ENCODE assay signal across 1 cellular context in the genomic region with DNA sequence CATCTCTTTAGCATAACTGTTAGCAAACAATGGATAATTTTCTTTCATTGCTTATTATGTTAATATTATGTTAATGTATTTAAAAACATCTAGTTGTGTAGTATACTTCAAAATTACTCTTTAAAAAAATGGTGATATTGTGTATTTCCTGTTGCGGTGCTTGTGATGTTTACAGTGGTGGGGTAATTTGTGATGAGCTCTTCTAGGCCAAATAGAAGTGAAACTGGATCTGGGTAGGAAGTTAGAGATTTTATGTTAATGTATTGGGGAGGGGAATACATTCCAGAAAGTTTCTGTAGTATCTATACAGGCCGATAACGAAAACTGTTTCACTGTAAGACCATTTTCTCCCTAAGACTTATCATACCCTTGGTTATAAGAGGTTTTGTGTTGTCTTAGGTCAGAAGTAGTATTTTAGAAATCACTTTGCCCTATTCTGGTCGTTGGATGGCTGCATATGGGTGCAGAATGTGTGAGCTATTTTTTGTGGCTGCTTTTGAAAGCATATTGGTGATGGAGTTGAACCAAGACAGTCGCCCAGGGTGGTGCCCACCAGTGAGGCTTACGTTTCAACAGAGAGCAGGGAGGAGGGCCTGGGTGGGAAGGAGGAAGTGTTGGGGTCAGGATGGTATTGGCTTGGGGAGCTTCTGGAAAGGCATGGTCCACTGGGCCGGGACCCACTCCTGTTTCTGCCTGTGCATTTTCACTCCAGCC.
A peak's percentile ranks its signal among the peaks of the same experiment; 100 is the strongest.
TF ChIP-seq lines count a peak whose summit lies in the region.

No MANE protein-coding gene starts in this region.

TF ChIP-seq in HEK293, 187 proteins besides CTCF, POLR2A, EP300 and RAD21 (continued from another document):
- TF ChIP-seq, protein P1, sequence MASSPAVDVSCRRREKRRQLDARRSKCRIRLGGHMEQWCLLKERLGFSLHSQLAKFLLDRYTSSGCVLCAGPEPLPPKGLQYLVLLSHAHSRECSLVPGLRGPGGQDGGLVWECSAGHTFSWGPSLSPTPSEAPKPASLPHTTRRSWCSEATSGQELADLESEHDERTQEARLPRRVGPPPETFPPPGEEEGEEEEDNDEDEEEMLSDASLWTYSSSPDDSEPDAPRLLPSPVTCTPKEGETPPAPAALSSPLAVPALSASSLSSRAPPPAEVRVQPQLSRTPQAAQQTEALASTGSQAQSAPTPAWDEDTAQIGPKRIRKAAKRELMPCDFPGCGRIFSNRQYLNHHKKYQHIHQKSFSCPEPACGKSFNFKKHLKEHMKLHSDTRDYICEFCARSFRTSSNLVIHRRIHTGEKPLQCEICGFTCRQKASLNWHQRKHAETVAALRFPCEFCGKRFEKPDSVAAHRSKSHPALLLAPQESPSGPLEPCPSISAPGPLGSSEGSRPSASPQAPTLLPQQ (tag by site-specific recombination; IDR thresholded peaks at IDR 0.05), result 0 out of 2 replicates have a peak, but pooled peaks have one; percentile 19
- TF ChIP-seq, protein P2, sequence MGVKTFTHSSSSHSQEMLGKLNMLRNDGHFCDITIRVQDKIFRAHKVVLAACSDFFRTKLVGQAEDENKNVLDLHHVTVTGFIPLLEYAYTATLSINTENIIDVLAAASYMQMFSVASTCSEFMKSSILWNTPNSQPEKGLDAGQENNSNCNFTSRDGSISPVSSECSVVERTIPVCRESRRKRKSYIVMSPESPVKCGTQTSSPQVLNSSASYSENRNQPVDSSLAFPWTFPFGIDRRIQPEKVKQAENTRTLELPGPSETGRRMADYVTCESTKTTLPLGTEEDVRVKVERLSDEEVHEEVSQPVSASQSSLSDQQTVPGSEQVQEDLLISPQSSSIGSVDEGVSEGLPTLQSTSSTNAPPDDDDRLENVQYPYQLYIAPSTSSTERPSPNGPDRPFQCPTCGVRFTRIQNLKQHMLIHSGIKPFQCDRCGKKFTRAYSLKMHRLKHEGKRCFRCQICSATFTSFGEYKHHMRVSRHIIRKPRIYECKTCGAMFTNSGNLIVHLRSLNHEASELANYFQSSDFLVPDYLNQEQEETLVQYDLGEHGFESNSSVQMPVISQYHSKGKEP (tag by site-specific recombination; IDR thresholded peaks at IDR 0.05), result no peak
- TF ChIP-seq ZNF174 (tag by site-specific recombination; IDR thresholded peaks at IDR 0.05) (no peak), ZFP37 (tag by site-specific recombination; IDR thresholded peaks at IDR 0.05) (no peak), TCF7L2 (IDR thresholded peaks at IDR 0.05; ENCODE audit: borderline replicate concordance, low read depth, low read length) (0 out of 2 replicates have a peak, but pooled peaks have one; percentile 22), ZNF416 (tag by site-specific recombination; IDR thresholded peaks at IDR 0.05) (no peak), GLIS1 (tag by site-specific recombination; IDR thresholded peaks at IDR 0.05) (no peak), KLF1 (tag by site-specific recombination; IDR thresholded peaks at IDR 0.05) (no peak), ZNF571 (tag by site-specific recombination; IDR thresholded peaks at IDR 0.05) (no peak), ZNF157 (tag by site-specific recombination; IDR thresholded peaks at IDR 0.05) (no peak), ZNF530 (tag by site-specific recombination; IDR thresholded peaks at IDR 0.05; ENCODE audit: low read depth) (no peak), MYNN (tag by site-specific recombination; IDR thresholded peaks at IDR 0.05; ENCODE audit: borderline replicate concordance) (no peak), ZNF112 (tag by site-specific recombination; IDR thresholded peaks at IDR 0.05) (no peak), HOXC10 (CRISPR knock-in tag; IDR thresholded peaks at IDR 0.05) (no peak)
- TF ChIP-seq, protein P3, sequence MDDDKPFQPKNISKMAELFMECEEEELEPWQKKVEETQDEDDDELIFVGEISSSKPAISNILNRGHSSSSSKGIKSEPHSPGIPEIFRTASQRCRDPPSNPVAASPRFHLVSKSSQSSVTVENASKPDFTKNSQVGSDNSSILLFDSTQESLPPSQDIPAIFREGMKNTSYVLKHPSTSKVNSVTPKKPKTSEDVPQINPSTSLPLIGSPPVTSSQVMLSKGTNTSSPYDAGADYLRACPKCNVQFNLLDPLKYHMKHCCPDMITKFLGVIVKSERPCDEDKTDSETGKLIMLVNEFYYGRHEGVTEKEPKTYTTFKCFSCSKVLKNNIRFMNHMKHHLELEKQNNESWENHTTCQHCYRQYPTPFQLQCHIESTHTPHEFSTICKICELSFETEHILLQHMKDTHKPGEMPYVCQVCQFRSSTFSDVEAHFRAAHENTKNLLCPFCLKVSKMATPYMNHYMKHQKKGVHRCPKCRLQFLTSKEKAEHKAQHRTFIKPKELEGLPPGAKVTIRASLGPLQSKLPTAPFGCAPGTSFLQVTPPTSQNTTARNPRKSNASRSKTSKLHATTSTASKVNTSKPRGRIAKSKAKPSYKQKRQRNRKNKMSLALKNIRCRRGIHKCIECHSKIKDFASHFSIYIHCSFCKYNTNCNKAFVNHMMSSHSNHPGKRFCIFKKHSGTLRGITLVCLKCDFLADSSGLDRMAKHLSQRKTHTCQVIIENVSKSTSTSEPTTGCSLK (tag by site-specific recombination; IDR thresholded peaks at IDR 0.05), result no peak
TF ChIP-seq in HEK293: peak in this region for 5.
